Comparison of ENCODE assay signal across 1 cellular context in genomic region chr13:113433391-113433916, GRCh38.
TF ChIP-seq lines count a peak whose summit lies in the region.

No MANE protein-coding gene starts in this region.

TF ChIP-seq in IMR-90, 13 proteins besides CTCF, POLR2A, EP300 and RAD21 (continued from another document):
- TF ChIP-seq MXI1 (IDR thresholded peaks at IDR 0.05; ENCODE audit: borderline replicate concordance, low read depth, low read length) = no peak
- no peak for TF ChIP-seq MAZ (IDR thresholded peaks at IDR 0.05; ENCODE audit: borderline replicate concordance, low read depth, low read length)
- TF ChIP-seq BHLHE40 (IDR thresholded peaks at IDR 0.05; ENCODE audit: low read depth, low read length) = no peak
- TF ChIP-seq ELK1 (IDR thresholded peaks at IDR 0.05; ENCODE audit: borderline replicate concordance, low read depth, low read length) = no peak
TF ChIP-seq in IMR-90: peak in this region for 0.
